ENCODE assay signal across 20 cellular contexts in genomic region chr22:30056015-30056414, GRCh38. TPM values are rescaled to one million over a fixed set of nuclear protein-coding genes. Genes with fewer than 3 reads are reported as not detected.
A peak's percentile ranks its signal among the peaks of the same experiment; 100 is the strongest.
DNase-seq lines count a peak whose midpoint lies in the region; ATAC-seq and TF ChIP-seq lines count a peak whose summit lies in the region.
"Had no signal": no experiment of that assay in that cellular context is flagged by ENCODE, and none has a peak within 500 bp of the region (broad histone marks: within the 10 kb centered on the region; RNA-seq: fewer than 3 reads in every experiment).

No MANE protein-coding gene starts in this region.

- intact Hi-C loops in adrenal gland (cut with DNase I): no loop called here

- no peaks in the 10 kb centered on the region for H3K4me1 Mint-ChIP-seq in osteocyte (ENCODE audit: unreplicated experiment)
- H3K4me1 Mint-ChIP-seq: CD14-positive monocyte had no signal

- no peak for ATAC-seq in GM19023 (IDR thresholded peaks at IDR 0.05; ENCODE audit: unreplicated experiment)
- ATAC-seq: CD8-positive, alpha-beta T cell; HCT116 had no signal

- no peaks in the 10 kb centered on the region for H3K36me3 ChIP-seq in adipocyte (ENCODE audit: control insufficient read depth, insufficient read depth, low read length, severe bottlenecking)
- no peaks in the 10 kb centered on the region for H3K36me3 ChIP-seq in adrenal gland (replicated peaks in 1 of 2)

- H3K4me3 ChIP-seq in adipocyte (ENCODE audit: low read length): no peak overlapping the region
- H3K4me3 ChIP-seq in adrenal gland: no peak overlapping the region
- H3K4me3 ChIP-seq: GM23248 had no signal

- no peaks in the 10 kb centered on the region for H3K27me3 ChIP-seq in adipocyte (replicated peaks; ENCODE audit: control insufficient read depth, insufficient read depth, low read length)
- no peaks in the 10 kb centered on the region for H3K27me3 ChIP-seq in adrenal gland

- no peak for TF ChIP-seq CTCF in osteocyte (IDR thresholded peaks at IDR 0.05)
- no peak for TF ChIP-seq CTCF in adrenal gland (IDR thresholded peaks at IDR 0.05)

- H3K27ac Mint-ChIP-seq in osteocyte (ENCODE audit: unreplicated experiment): no peak overlapping the region
- H3K27ac Mint-ChIP-seq: CD14-positive monocyte; CD8-positive, alpha-beta T cell had no signal

- H3K9ac ChIP-seq in adipocyte (ENCODE audit: low read length): peak overlapping the region; percentile 50
- H3K9ac ChIP-seq: GM23248 had no signal

- WGBS in adrenal gland, 4 donors: 80 to 100% (median 93%) methylated on average over 1 of the region's 1 CpG

- peaks cover 27% of the 10 kb centered on the region for H3K4me1 ChIP-seq in adipocyte (ENCODE audit: control insufficient read depth, insufficient read depth, low read length)
- no peaks in the 10 kb centered on the region for H3K4me1 ChIP-seq in adrenal gland (replicated peaks in 1 of 2)

- H3K9me3 ChIP-seq in adipocyte (ENCODE audit: control insufficient read depth, low read length): no peaks in the 10 kb centered on the region
- no peaks in the 10 kb centered on the region for H3K9me3 ChIP-seq in adrenal gland (replicated peaks in 1 of 3)

- H3K27me3 Mint-ChIP-seq in osteocyte (ENCODE audit: unreplicated experiment): peaks cover 18% of the 10 kb centered on the region

- peaks cover 4% of the 10 kb centered on the region for H3K9me3 Mint-ChIP-seq in osteocyte (ENCODE audit: unreplicated experiment)

- TF ChIP-seq POLR2A in adrenal gland (IDR thresholded peaks at IDR 0.05): no peak

- no peaks in the 10 kb centered on the region for H3K36me3 Mint-ChIP-seq in osteocyte (ENCODE audit: unreplicated experiment)
- H3K36me3 Mint-ChIP-seq: CD14-positive monocyte had no signal

- DNase-seq in AG20443 (ENCODE audit: low spot score) (peak; percentile 53), adipocyte (ENCODE audit: low read depth) (peak; percentile 47), hepatic stellate cell (ENCODE audit: low spot score) (peak; percentile 27), stromal cell of bone marrow (ENCODE audit: low read depth) (peak; percentile 20), germinal center (ENCODE audit: low spot score) (no peak), osteocyte (ENCODE audit: extremely low spot score, unreplicated experiment) (no peak), adrenal gland (no peak)
- DNase-seq: ACHN; CD8-positive, alpha-beta T cell; COR-L47; DMS153; DND-41; GF-D8; GM23248 had no signal

- H3K27ac ChIP-seq in adrenal gland: no peak overlapping the region
- H3K27ac ChIP-seq: GM23248, HL-60 had no signal

- H3K4me3 Mint-ChIP-seq in osteocyte (ENCODE audit: unreplicated experiment): no peak overlapping the region
- H3K4me3 Mint-ChIP-seq: CD14-positive monocyte; CD8-positive, alpha-beta T cell had no signal

RNA-seq across cellular contexts. Expression of gene HORMAD2, which starts 24.2 kb away (rescaled TPM):
- not detected in 2 replicates for total RNA-seq in osteocyte
- not detected for total RNA-seq in adrenal gland
- not detected for polyA plus RNA-seq in adrenal gland
- total RNA-seq: A172; CD8-positive, alpha-beta T cell; GM23248 had no signal
- polyA plus RNA-seq: BJ, CD14-positive monocyte, GM23248 had no signal

Comparison
In these comparisons a context has a peak if more than half of its experiments do, and no peak if none do; other contexts are left out.
1. DNase-seq: peak in AG20443 (single experiment), adipocyte (single experiment), hepatic stellate cell (single experiment) and stromal cell of bone marrow (single experiment); none in germinal center (single experiment), osteocyte (single experiment) and adrenal gland (0 of 7).